In the genomic region with DNA sequence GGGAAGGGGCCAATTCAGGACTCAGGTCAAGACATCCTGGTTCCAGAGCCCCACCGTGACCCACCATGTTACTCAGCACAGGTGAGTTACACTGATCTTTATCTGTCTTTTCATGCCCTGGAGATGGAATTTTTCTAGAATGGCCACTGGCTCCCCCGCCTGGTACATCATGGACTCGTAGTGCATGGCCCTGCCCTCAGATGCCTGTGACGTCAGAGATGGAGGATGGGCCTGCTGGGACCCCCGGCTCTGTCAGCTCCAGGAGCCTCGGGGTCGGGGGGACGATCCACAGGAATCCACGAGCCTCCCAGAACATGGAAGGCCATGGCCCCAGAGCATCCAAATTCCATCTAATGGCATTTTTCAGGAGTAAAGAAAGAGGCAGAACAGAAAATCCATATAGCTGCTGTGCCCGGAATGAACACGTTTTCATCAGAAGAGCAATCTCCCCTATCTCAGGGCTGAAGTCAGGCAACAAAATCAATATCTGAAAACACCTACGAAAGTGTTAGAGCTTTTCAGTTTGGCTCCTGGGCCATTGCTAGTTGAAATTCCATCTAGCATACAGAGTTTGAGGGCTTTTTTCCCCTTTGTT, we compare ENCODE assay signal across 8 cellular contexts.
DNase-seq lines count a peak whose midpoint lies in the region; ATAC-seq, FAIRE-seq and TF ChIP-seq lines count a peak whose summit lies in the region.
"Not testable (repeated sequence)": the region's sequence is repeated elsewhere in the genome, so short reads cannot be mapped to it uniquely, and the experiment has no call there.

No MANE protein-coding gene starts in this region.

- not testable (repeated sequence) for H3K9me3 Mint-ChIP-seq in Calu3 (ENCODE audit: low read depth, unreplicated experiment)
- peaks cover 18% of the 10 kb centered on the region for H3K9me3 Mint-ChIP-seq in WTC11

- not testable (repeated sequence) for H3K27ac Mint-ChIP-seq in Calu3 (ENCODE audit: unreplicated experiment); WTC11

- CTCF ChIA-PET in Calu3 (lab: Charles Lee) = interaction anchor here (1.0 kb wide), 1 partner anchor 17 kb away, joined by 3 read pairs; no protein-coding TSS in a partner anchor
- CTCF ChIA-PET in WTC11 (lab: Charles Lee) = not testable (repeated sequence)

- TF ChIP-seq CTCF in Calu3 (IDR thresholded peaks at IDR 0.05; ENCODE audit: unreplicated experiment); WTC11 (IDR thresholded peaks at IDR 0.05): not testable (repeated sequence)
- peak; percentile 13 for TF ChIP-seq CTCF in GM13977 (IDR thresholded peaks at IDR 0.05; ENCODE audit: extremely low read depth, insufficient read depth, missing control alignments)

- H3K4me3 Mint-ChIP-seq in Calu3 (ENCODE audit: low read depth, unreplicated experiment); WTC11: not testable (repeated sequence)

- in situ Hi-C loops in GM13977 (cut with MboI; ENCODE audit: low pct_unique_long_range_greater_than_20kb, low sequenced_read_pairs, unreplicated experiment) = not testable (repeated sequence)

- peaks cover 74% of the 10 kb centered on the region for H3K27me3 Mint-ChIP-seq in Calu3 (ENCODE audit: unreplicated experiment)
- H3K27me3 Mint-ChIP-seq in WTC11 (ENCODE audit: low read depth) = not testable (repeated sequence)

- intact Hi-C loops in Calu3 (cut with micrococcal nuclease; ENCODE audit: unreplicated experiment) = not testable (repeated sequence)

- not testable (repeated sequence) for H3K4me1 Mint-ChIP-seq in Calu3 (ENCODE audit: low read depth, unreplicated experiment)
- H3K4me1 Mint-ChIP-seq in WTC11 = peaks cover 12% of the 10 kb centered on the region

- H3K36me3 Mint-ChIP-seq in Calu3 (ENCODE audit: insufficient read depth, unreplicated experiment) = peaks cover 10% of the 10 kb centered on the region
- H3K36me3 Mint-ChIP-seq in WTC11 = not testable (repeated sequence)

- not testable (repeated sequence) for BruUV-seq in Calu3 (replicated peaks; lab: Mats Ljungman, UMichigan)

- DNase-seq in Calu3 (peak; percentile 31), NCI-H1092 treated with DMSO at 0.1 percent for 48 hours (lab: John Stamatoyannopoulos, UW) (peak; percentile 11), NCI-H82 (lab: John Stamatoyannopoulos, UW) (peak; percentile 20), WTC11 (ENCODE audit: low spot score) (peak; percentile 58), ecto neural progenitor cell (ENCODE audit: low spot score) (peak; percentile 23), left kidney (ENCODE audit: low read depth, low spot score) (peak; percentile 36)
- DNase-seq in GM13977 (ENCODE audit: low spot score); urothelium cell line (ENCODE audit: low spot score): not testable (repeated sequence)

- POLR2A ChIA-PET in WTC11 (lab: Charles Lee) = not testable (repeated sequence)

- ATAC-seq in WTC11 = peak; percentile 77

- peak; percentile 67 for FAIRE-seq in urothelium cell line (lab: Jason Lieb, UNC)
